In genomic region chr1:10429868-10430215, GRCh38 we compare ENCODE assay signal across 8 cellular contexts. TPM values are rescaled to one million over a fixed set of nuclear protein-coding genes. Genes with fewer than 3 reads are reported as not detected.
DNase-seq lines count a peak whose midpoint lies in the region; ATAC-seq and TF ChIP-seq lines count a peak whose summit lies in the region.

No MANE protein-coding gene starts in this region.

- H3K9me3 Mint-ChIP-seq in activated CD4-positive, alpha-beta memory T cell treated with anti-CD3 and anti-CD28 coated beads for 36 hours = no peaks in the 10 kb centered on the region

- ATAC-seq in HG02588 (IDR thresholded peaks at IDR 0.05; ENCODE audit: unreplicated experiment) = no peak

- H3K4me3 Mint-ChIP-seq in activated CD4-positive, alpha-beta memory T cell treated with anti-CD3 and anti-CD28 coated beads for 36 hours = peak overlapping the region; percentile 89

- no peaks in the 10 kb centered on the region for H3K27me3 Mint-ChIP-seq in activated CD4-positive, alpha-beta memory T cell treated with anti-CD3 and anti-CD28 coated beads for 36 hours

- H3K36me3 Mint-ChIP-seq in activated CD4-positive, alpha-beta memory T cell treated with anti-CD3 and anti-CD28 coated beads for 36 hours = no peaks in the 10 kb centered on the region

- intact Hi-C loops in activated CD4-positive, alpha-beta memory T cell treated with anti-CD3 and anti-CD28 coated beads for 36 hours (cut with micrococcal nuclease) = loop anchor here (1.0 to 2.0 kb wide), 6 partner anchors 42 to 555 kb away; partner anchors contain the start of genes DFFA, LZIC, NMNAT1 and UBE4B

- no peaks in the 10 kb centered on the region for H3K9me3 ChIP-seq in iPS-18a (ENCODE audit: control insufficient read depth, low read depth, low read length)

- POLR2A ChIA-PET in activated CD4-positive, alpha-beta memory T cell treated with anti-CD3 and anti-CD28 coated beads for 36 hours (lab: Charles Lee) = interaction anchor here (0.5 to 1.6 kb wide), 7 partner anchors 31 to 220 kb away, joined by 3 to 6 read pairs (median 3); partner anchors contain the start of genes KIF1B and PGD

- H3K36me3 ChIP-seq in iPS-18a (ENCODE audit: control insufficient read depth, low read depth, low read length) = no peaks in the 10 kb centered on the region

- CTCF ChIA-PET in activated CD4-positive, alpha-beta memory T cell treated with anti-CD3 and anti-CD28 coated beads for 36 hours (lab: Charles Lee) = interaction anchor here (0.8 to 3.4 kb wide), 16 partner anchors 9 to 648 kb away, joined by 3 to 106 read pairs (median 4); partner anchors contain the start of genes KIF1B, LZIC, NMNAT1 and PGD

- H3K4me1 ChIP-seq in iPS-18a (ENCODE audit: control insufficient read depth, low read depth, low read length) = no peaks in the 10 kb centered on the region

- peak; percentile 11 for DNase-seq in Daoy (ENCODE audit: low read depth)
- no peak for DNase-seq in HFF-Myc (ENCODE audit: extremely low read depth, low read depth)
- peak; percentile 70 for DNase-seq in activated CD4-positive, alpha-beta memory T cell treated with anti-CD3 and anti-CD28 coated beads for 36 hours
- DNase-seq in stimulated activated CD8-positive, alpha-beta memory T cell treated with anti-CD3 and anti-CD28 coated beads, Interleukin-4, amount 100 ng/mL, for 48 hours = peak; percentile 34
- DNase-seq in A172 (ENCODE audit: low spot score) = no peak
- no peak for DNase-seq in GM13977 (ENCODE audit: low spot score)

- peak overlapping the region; percentile 64 for H3K4me3 ChIP-seq in HFF-Myc (replicated peaks; ENCODE audit: low read depth, low read length)
- peak overlapping the region; percentile 86 for H3K4me3 ChIP-seq in iPS-18a (ENCODE audit: low read length)

- peak overlapping the region; percentile 80 for H3K9ac ChIP-seq in iPS-18a (ENCODE audit: low read length)

- peaks cover 20% of the 10 kb centered on the region for H3K4me1 Mint-ChIP-seq in activated CD4-positive, alpha-beta memory T cell treated with anti-CD3 and anti-CD28 coated beads for 36 hours (ENCODE audit: low read depth)

- no peak for TF ChIP-seq CTCF in HFF-Myc (IDR thresholded peaks at IDR 0.05; ENCODE audit: low read depth, low read length, missing control alignments)
- no peak for TF ChIP-seq CTCF in GM13977 (IDR thresholded peaks at IDR 0.05; ENCODE audit: extremely low read depth, insufficient read depth, missing control alignments)

- no peaks in the 10 kb centered on the region for H3K27me3 ChIP-seq in iPS-18a (ENCODE audit: control insufficient read depth, insufficient read depth, low read length)

- no peak overlapping the region for H3K27ac ChIP-seq in iPS-18a (ENCODE audit: low read length)

- in situ Hi-C loops in GM13977 (cut with MboI; ENCODE audit: low pct_unique_long_range_greater_than_20kb, low sequenced_read_pairs, unreplicated experiment) = loop anchor here (10.0 kb wide), 1 partner anchor 55 kb away; no protein-coding TSS in a partner anchor

- H3K27ac Mint-ChIP-seq in activated CD4-positive, alpha-beta memory T cell treated with anti-CD3 and anti-CD28 coated beads for 36 hours = peak overlapping the region; percentile 87

RNA-seq across cellular contexts. Expression of gene CENPS, which starts 0.4 kb away (rescaled TPM):
- 19.1 and 52.1 TPM in 2 replicates for total RNA-seq in Daoy (2014; rRNA removed; shearing (Covaris generic))
- total RNA-seq in activated CD4-positive, alpha-beta memory T cell treated with anti-CD3 and anti-CD28 coated beads for 36 hours = 10 to 100 TPM; 20.0 to 22.7 TPM
- total RNA-seq in A172 (2014; rRNA removed; shearing (Covaris generic)) = 11.6 and 15.2 TPM in 2 replicates

RNA-seq across cellular contexts. Expression of gene CORT, which starts 20.0 kb away (rescaled TPM):
- total RNA-seq in Daoy (2014; rRNA removed; shearing (Covaris generic)) = 0.51 TPM in 1 of 2 replicates, not detected in the other
- total RNA-seq in activated CD4-positive, alpha-beta memory T cell treated with anti-CD3 and anti-CD28 coated beads for 36 hours = under 1 TPM in 1 of 2 experiments, not detected in 1; 0.36 TPM
- not detected in 2 replicates for total RNA-seq in A172 (2014; rRNA removed; shearing (Covaris generic))

RNA-seq across cellular contexts. Expression of gene PGD, which starts 31.0 kb away (rescaled TPM):
- total RNA-seq in Daoy (2014; rRNA removed; shearing (Covaris generic)) = 78.7 and 82.7 TPM in 2 replicates
- 10 to 100 TPM; 94.6 to 96.7 TPM for total RNA-seq in activated CD4-positive, alpha-beta memory T cell treated with anti-CD3 and anti-CD28 coated beads for 36 hours
- 114 and 146 TPM in 2 replicates for total RNA-seq in A172 (2014; rRNA removed; shearing (Covaris generic))

RNA-seq across cellular contexts. Expression of gene DFFA, which starts 42.5 kb away (rescaled TPM):
- total RNA-seq in Daoy (2014; rRNA removed; shearing (Covaris generic)) = 38.5 and 43.9 TPM in 2 replicates
- 10 to 100 TPM; 32.0 to 32.8 TPM for total RNA-seq in activated CD4-positive, alpha-beta memory T cell treated with anti-CD3 and anti-CD28 coated beads for 36 hours
- total RNA-seq in A172 (2014; rRNA removed; shearing (Covaris generic)) = 29.9 and 31.3 TPM in 2 replicates

RNA-seq across cellular contexts. Expression of gene PEX14, which starts 44.9 kb away (rescaled TPM):
- 10.9 and 22.6 TPM in 2 replicates for total RNA-seq in Daoy (2014; rRNA removed; shearing (Covaris generic))
- total RNA-seq in activated CD4-positive, alpha-beta memory T cell treated with anti-CD3 and anti-CD28 coated beads for 36 hours = 10 to 100 TPM; 17.3 to 17.6 TPM
- 5.9 and 14.3 TPM in 2 replicates for total RNA-seq in A172 (2014; rRNA removed; shearing (Covaris generic))

Comparison
In these comparisons a context has a peak if more than half of its experiments do, and no peak if none do; other contexts are left out.
1. DNase-seq: peak in Daoy (single experiment), activated CD4-positive, alpha-beta memory T cell treated with anti-CD3 and anti-CD28 coated beads for 36 hours (single experiment) and stimulated activated CD8-positive, alpha-beta memory T cell treated with anti-CD3 and anti-CD28 coated beads, Interleukin-4, amount 100 ng/mL, for 48 hours (single experiment); none in HFF-Myc (single experiment), A172 (single experiment) and GM13977 (single experiment).